22 cellular contexts compared by ENCODE assay signal in genomic region chr10:122561792-122562191, GRCh38. TPM values are rescaled to one million over a fixed set of nuclear protein-coding genes. Genes with fewer than 3 reads are reported as not detected.
DNase-seq lines count a peak whose midpoint lies in the region; ATAC-seq and TF ChIP-seq lines count a peak whose summit lies in the region.
"Had no signal": no experiment of that assay in that cellular context is flagged by ENCODE, and none has a peak within 500 bp of the region (broad histone marks: within the 10 kb centered on the region; RNA-seq: fewer than 3 reads in every experiment).

No MANE protein-coding gene starts in this region.

- intact Hi-C loops in Calu3 (cut with micrococcal nuclease; ENCODE audit: unreplicated experiment) (loop anchor here (10.0 kb wide), 1 partner anchor 117 kb away; no protein-coding TSS in a partner anchor), left colon (cut with DNase I, micrococcal nuclease) (loop anchor here in 1 of 2 donors (10.0 kb wide), 3 partner anchors 127 to 267 kb away; no protein-coding TSS in a partner anchor)

- no peaks in the 10 kb centered on the region for H4K20me1 ChIP-seq in Loucy (ENCODE audit: insufficient read depth, low read length, poor library complexity, severe bottlenecking)
- H4K20me1 ChIP-seq: BLaER1 treated with 17β-estradiol and CSF1 and Interleukin-3, amounts not matched to agents 10 nM and 100 nM had no signal

- peaks cover 7% of the 10 kb centered on the region for H3K27me3 ChIP-seq in CD4-positive, CD25-positive, alpha-beta regulatory T cell (ENCODE audit: control insufficient read depth, insufficient read depth, low read length)
- H3K27me3 ChIP-seq in Loucy (ENCODE audit: insufficient read depth, low read length, poor library complexity, severe bottlenecking) (no peaks in the 10 kb centered on the region), trophoblast cell (ENCODE audit: insufficient read depth, low read length) (no peaks in the 10 kb centered on the region)

- no peak overlapping the region for H3K23ac ChIP-seq in trophoblast cell (ENCODE audit: low read length)

- peak overlapping the region; percentile 41 for H3K4me2 ChIP-seq in Loucy (ENCODE audit: low read depth, low read length, poor library complexity, severe bottlenecking)
- no peak overlapping the region for H3K4me2 ChIP-seq in trophoblast cell (ENCODE audit: low read length)
- H3K4me2 ChIP-seq: BLaER1 treated with 17β-estradiol and CSF1 and Interleukin-3, amounts not matched to agents 10 nM and 100 nM had no signal

- H2AFZ ChIP-seq in Loucy (ENCODE audit: low read length), result peak overlapping the region; percentile 55
- no peak overlapping the region for H2AFZ ChIP-seq in trophoblast cell (ENCODE audit: insufficient read depth, low read length, poor library complexity)

- no peak overlapping the region for H3K27ac ChIP-seq in CD4-positive, CD25-positive, alpha-beta regulatory T cell (ENCODE audit: insufficient read depth, low read length, poor library complexity, severe bottlenecking)
- H3K27ac ChIP-seq in trophoblast cell (ENCODE audit: low read depth, low read length), result no peak overlapping the region
- H3K27ac ChIP-seq: A549; BLaER1 treated with 17β-estradiol and CSF1 and Interleukin-3, amounts not matched to agents 10 nM and 100 nM had no signal

- H4K91ac ChIP-seq in trophoblast cell (ENCODE audit: low read depth, low read length), result no peak overlapping the region

- H3K18ac ChIP-seq in trophoblast cell (ENCODE audit: low read length), result no peak overlapping the region

- H3K9me2 ChIP-seq in Loucy (replicated peaks; ENCODE audit: low read depth, low read length), result no peaks in the 10 kb centered on the region

- BruUV-seq in Calu3 (replicated peaks; lab: Mats Ljungman, UMichigan), result no TSS peak

- H3K4me3 ChIP-seq in CD4-positive, CD25-positive, alpha-beta regulatory T cell (ENCODE audit: low read depth, low read length), result no peak overlapping the region
- H3K4me3 ChIP-seq in Loucy (ENCODE audit: low read length, poor library complexity, severe bottlenecking), result no peak overlapping the region
- no peak overlapping the region for H3K4me3 ChIP-seq in trophoblast cell (ENCODE audit: low read depth, low read length)
- H3K4me3 ChIP-seq: A549; BLaER1 treated with 17β-estradiol and CSF1 and Interleukin-3, amounts not matched to agents 10 nM and 100 nM; GM12878; HAP-1 had no signal

- no peak overlapping the region for H2AK5ac ChIP-seq in trophoblast cell (ENCODE audit: low read length)

- H4K8ac ChIP-seq in trophoblast cell (ENCODE audit: low read depth, low read length), result no peak overlapping the region

- H2BK5ac ChIP-seq in trophoblast cell (ENCODE audit: low read depth, low read length, poor library complexity), result no peak overlapping the region

- ATAC-seq in CD4-positive, CD25-positive, alpha-beta regulatory T cell (ENCODE audit: low read depth in 2 of 2), result no peak
- ATAC-seq in central memory CD8-positive, alpha-beta T cell (replicated peaks; ENCODE audit: extremely low read depth, poor library complexity, severe bottlenecking), result no peak
- ATAC-seq in GM21717 (IDR thresholded peaks at IDR 0.05; ENCODE audit: unreplicated experiment), result no peak
- no peak for ATAC-seq in left colon
- ATAC-seq: GM12878 had no signal

- no peak overlapping the region for H3K9ac ChIP-seq in Loucy (ENCODE audit: low read depth, low read length, poor library complexity, severe bottlenecking)
- no peak overlapping the region for H3K9ac ChIP-seq in trophoblast cell (ENCODE audit: low read length)
- H3K9ac ChIP-seq: BLaER1 treated with 17β-estradiol and CSF1 and Interleukin-3, amounts not matched to agents 10 nM and 100 nM had no signal

- H2BK120ac ChIP-seq in trophoblast cell (ENCODE audit: insufficient read depth, low read length, poor library complexity), result no peak overlapping the region

- no peak overlapping the region for H3K14ac ChIP-seq in trophoblast cell (ENCODE audit: low read length)

- peak overlapping the region; percentile 5 to 60 (median 22) for H3K27ac Mint-ChIP-seq in CD4-positive, CD25-positive, alpha-beta regulatory T cell
- peak overlapping the region; percentile 33 for H3K27ac Mint-ChIP-seq in Calu3 (ENCODE audit: unreplicated experiment)
- H3K27ac Mint-ChIP-seq in central memory CD8-positive, alpha-beta T cell (ENCODE audit: low read depth), result peak overlapping the region; percentile 16
- H3K27ac Mint-ChIP-seq: CD14-positive monocyte had no signal

- H3K4me3 Mint-ChIP-seq in CD4-positive, CD25-positive, alpha-beta regulatory T cell, result no peak overlapping the region
- no peak overlapping the region for H3K4me3 Mint-ChIP-seq in Calu3 (ENCODE audit: low read depth, unreplicated experiment)
- no peak overlapping the region for H3K4me3 Mint-ChIP-seq in central memory CD8-positive, alpha-beta T cell
- H3K4me3 Mint-ChIP-seq: CD4-positive, alpha-beta memory T cell had no signal

- peaks cover 3% of the 10 kb centered on the region for H3K36me3 Mint-ChIP-seq in CD4-positive, CD25-positive, alpha-beta regulatory T cell
- no peaks in the 10 kb centered on the region for H3K36me3 Mint-ChIP-seq in Calu3 (ENCODE audit: insufficient read depth, unreplicated experiment)
- no peaks in the 10 kb centered on the region for H3K36me3 Mint-ChIP-seq in central memory CD8-positive, alpha-beta T cell (ENCODE audit: insufficient read depth)
- H3K36me3 Mint-ChIP-seq: CD14-positive monocyte; CD4-positive, alpha-beta memory T cell had no signal

- no peaks in the 10 kb centered on the region for H3K36me3 ChIP-seq in CD4-positive, CD25-positive, alpha-beta regulatory T cell (ENCODE audit: control insufficient read depth, insufficient read depth, low read length)
- H3K36me3 ChIP-seq in Loucy (ENCODE audit: insufficient read depth, low read length) (no peaks in the 10 kb centered on the region), trophoblast cell (ENCODE audit: control insufficient read depth in 1 of 2, insufficient read depth in 2 of 2, low read length in 2 of 2) (no peaks in the 10 kb centered on the region)
- H3K36me3 ChIP-seq: BE2C; BLaER1 treated with 17β-estradiol and CSF1 and Interleukin-3, amounts not matched to agents 10 nM and 100 nM; HAP-1 had no signal

- H3K79me2 ChIP-seq in Loucy (ENCODE audit: insufficient read depth, low read length) (no peaks in the 10 kb centered on the region), trophoblast cell (ENCODE audit: control insufficient read depth, insufficient read depth, low read length, poor library complexity) (no peaks in the 10 kb centered on the region)

- H3K27me3 Mint-ChIP-seq in CD4-positive, CD25-positive, alpha-beta regulatory T cell, result peaks cover 51% of the 10 kb centered on the region
- peaks cover 20% of the 10 kb centered on the region for H3K27me3 Mint-ChIP-seq in Calu3 (ENCODE audit: unreplicated experiment)
- peaks cover under 1% of the 10 kb centered on the region for H3K27me3 Mint-ChIP-seq in central memory CD8-positive, alpha-beta T cell

- H3F3A ChIP-seq in Loucy (ENCODE audit: low read depth), result no peaks in the 10 kb centered on the region

- H4K12ac ChIP-seq in trophoblast cell (ENCODE audit: low read depth, low read length), result no peak overlapping the region

- DNase-seq in CD4-positive, CD25-positive, alpha-beta regulatory T cell, result no peak
- DNase-seq in Calu3, result no peak
- DNase-seq in central memory CD8-positive, alpha-beta T cell (ENCODE audit: low spot score in 2 of 2), result no peak
- DNase-seq in SKM-1 treated with dmso at 0.1 percent for 144 hours (lab: John Stamatoyannopoulos, UW; ENCODE audit: unreplicated experiment), result no peak
- DNase-seq in left colon, result no peak
- DNase-seq in trophoblast cell, result no peak
- DNase-seq: 8988T; AML-193; BE2C; CD4-positive, alpha-beta memory T cell; COR-L47; DMS 273 treated with DMSO at 0.1 percent for 48 hours; DMS79; GDM1; GOT3 had no signal

- H3K4me1 ChIP-seq in CD4-positive, CD25-positive, alpha-beta regulatory T cell (ENCODE audit: control insufficient read depth, insufficient read depth, low read length, poor library complexity, severe bottlenecking), result peaks cover 8% of the 10 kb centered on the region
- peaks cover 60% of the 10 kb centered on the region for H3K4me1 ChIP-seq in Loucy (ENCODE audit: insufficient read depth, low read length, poor library complexity, severe bottlenecking)
- H3K4me1 ChIP-seq in trophoblast cell (ENCODE audit: control insufficient read depth in 1 of 2, insufficient read depth in 2 of 2, low read length in 2 of 2), result peaks cover 10 to 11% of the 10 kb centered on the region in 2 experiments
- H3K4me1 ChIP-seq: BE2C, HAP-1 had no signal

- H3K9me3 ChIP-seq in CD4-positive, CD25-positive, alpha-beta regulatory T cell (ENCODE audit: control insufficient read depth in 2 of 2, low read length in 2 of 2), result no peaks in the 10 kb centered on the region
- H3K9me3 ChIP-seq in Loucy (ENCODE audit: insufficient read depth, low read depth, low read length) (no peaks in the 10 kb centered on the region), trophoblast cell (ENCODE audit: insufficient read depth, low read depth, low read length) (peaks cover 2% of the 10 kb centered on the region)
- H3K9me3 ChIP-seq: A549, BE2C, HAP-1 had no signal

- peaks cover 5% of the 10 kb centered on the region for H3K79me1 ChIP-seq in trophoblast cell (ENCODE audit: low read length)

- H3K9me3 Mint-ChIP-seq in CD4-positive, CD25-positive, alpha-beta regulatory T cell, result peaks cover 0 to 2% (median 0%) of the 10 kb centered on the region in 7 donors
- no peaks in the 10 kb centered on the region for H3K9me3 Mint-ChIP-seq in Calu3 (ENCODE audit: low read depth, unreplicated experiment)
- H3K9me3 Mint-ChIP-seq in central memory CD8-positive, alpha-beta T cell, result no peaks in the 10 kb centered on the region
- H3K9me3 Mint-ChIP-seq: CD4-positive, alpha-beta memory T cell had no signal

- H3K4ac ChIP-seq in trophoblast cell (ENCODE audit: low read depth, low read length), result no peak overlapping the region

- H3K4me1 Mint-ChIP-seq in CD4-positive, CD25-positive, alpha-beta regulatory T cell, result peaks cover 5 to 31% (median 20%) of the 10 kb centered on the region in 4 donors
- H3K4me1 Mint-ChIP-seq in Calu3 (ENCODE audit: low read depth, unreplicated experiment), result peaks cover 39% of the 10 kb centered on the region
- H3K4me1 Mint-ChIP-seq in central memory CD8-positive, alpha-beta T cell, result peaks cover 28% of the 10 kb centered on the region

- CTCF ChIA-PET in Calu3 (lab: Charles Lee), result no interaction called here

- H2BK12ac ChIP-seq in trophoblast cell (ENCODE audit: low read length), result no peak overlapping the region

- TF ChIP-seq CTCF in Calu3 (IDR thresholded peaks at IDR 0.05; ENCODE audit: unreplicated experiment), result no peak
- no peak for TF ChIP-seq CTCF in Loucy (conservative IDR thresholded peaks at IDR 0.05; ENCODE audit: low read length)

RNA-seq across cellular contexts. Expression of gene DMBT1, which starts 1.2 kb away (rescaled TPM):
- total RNA-seq in CD4-positive, CD25-positive, alpha-beta regulatory T cell, result not detected
- polyA plus RNA-seq in CD4-positive, CD25-positive, alpha-beta regulatory T cell, result not detected
- total RNA-seq in Calu3 (2022) (4.6 and 10.0 TPM in 2 replicates), left colon (100 to 1,000 TPM in 1 of 2 donors, 10 to 100 TPM in 1; 59.0 to 424 TPM)
- 0.07 TPM in 2 replicates for polyA plus RNA-seq in trophoblast cell (2013)
- total RNA-seq: CD4-positive, alpha-beta memory T cell had no signal
- polyA plus RNA-seq: CD14-positive monocyte; CD4-positive, alpha-beta memory T cell had no signal
